In the genomic region with DNA sequence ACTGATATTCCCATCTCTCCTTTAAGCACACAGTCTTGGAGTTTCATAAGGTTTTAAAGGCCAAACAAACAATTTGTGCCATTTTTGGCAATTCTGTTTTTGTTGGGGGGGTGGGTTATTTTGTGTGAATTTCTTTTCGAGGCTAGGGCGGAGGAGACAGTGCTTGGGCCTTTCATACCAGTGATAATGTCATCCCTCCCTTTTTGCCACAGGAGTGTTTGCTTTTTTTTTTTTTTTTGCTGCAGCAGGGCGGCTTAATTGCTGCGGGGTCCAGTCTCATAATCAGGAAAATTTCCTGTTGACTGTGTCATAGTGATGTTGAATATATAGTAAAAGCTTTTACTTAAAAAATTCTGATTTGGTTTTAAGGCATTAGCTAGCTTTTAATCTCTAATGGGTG, we compare ENCODE assay signal across 1 cellular context.
TF ChIP-seq lines count a peak whose summit lies in the region.

No MANE protein-coding gene starts in this region.

TF ChIP-seq in IMR-90, 13 proteins besides CTCF, POLR2A, EP300 and RAD21 (continued from another document):
- TF ChIP-seq, protein P1, sequence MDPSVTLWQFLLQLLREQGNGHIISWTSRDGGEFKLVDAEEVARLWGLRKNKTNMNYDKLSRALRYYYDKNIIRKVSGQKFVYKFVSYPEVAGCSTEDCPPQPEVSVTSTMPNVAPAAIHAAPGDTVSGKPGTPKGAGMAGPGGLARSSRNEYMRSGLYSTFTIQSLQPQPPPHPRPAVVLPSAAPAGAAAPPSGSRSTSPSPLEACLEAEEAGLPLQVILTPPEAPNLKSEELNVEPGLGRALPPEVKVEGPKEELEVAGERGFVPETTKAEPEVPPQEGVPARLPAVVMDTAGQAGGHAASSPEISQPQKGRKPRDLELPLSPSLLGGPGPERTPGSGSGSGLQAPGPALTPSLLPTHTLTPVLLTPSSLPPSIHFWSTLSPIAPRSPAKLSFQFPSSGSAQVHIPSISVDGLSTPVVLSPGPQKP (IDR thresholded peaks at IDR 0.05; ENCODE audit: borderline replicate concordance, low read depth, low read length), result no peak
- TF ChIP-seq, protein P2, sequence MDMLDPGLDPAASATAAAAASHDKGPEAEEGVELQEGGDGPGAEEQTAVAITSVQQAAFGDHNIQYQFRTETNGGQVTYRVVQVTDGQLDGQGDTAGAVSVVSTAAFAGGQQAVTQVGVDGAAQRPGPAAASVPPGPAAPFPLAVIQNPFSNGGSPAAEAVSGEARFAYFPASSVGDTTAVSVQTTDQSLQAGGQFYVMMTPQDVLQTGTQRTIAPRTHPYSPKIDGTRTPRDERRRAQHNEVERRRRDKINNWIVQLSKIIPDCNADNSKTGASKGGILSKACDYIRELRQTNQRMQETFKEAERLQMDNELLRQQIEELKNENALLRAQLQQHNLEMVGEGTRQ (IDR thresholded peaks at IDR 0.05; ENCODE audit: low read depth, low read length), result no peak
- no peak for TF ChIP-seq MAZ (IDR thresholded peaks at IDR 0.05; ENCODE audit: borderline replicate concordance, low read depth, low read length)
- no peak for TF ChIP-seq MXI1 (IDR thresholded peaks at IDR 0.05; ENCODE audit: borderline replicate concordance, low read depth, low read length)
- TF ChIP-seq CEBPB (IDR thresholded peaks at IDR 0.05; ENCODE audit: low read depth, low read length), result no peak
